In the genomic region with DNA sequence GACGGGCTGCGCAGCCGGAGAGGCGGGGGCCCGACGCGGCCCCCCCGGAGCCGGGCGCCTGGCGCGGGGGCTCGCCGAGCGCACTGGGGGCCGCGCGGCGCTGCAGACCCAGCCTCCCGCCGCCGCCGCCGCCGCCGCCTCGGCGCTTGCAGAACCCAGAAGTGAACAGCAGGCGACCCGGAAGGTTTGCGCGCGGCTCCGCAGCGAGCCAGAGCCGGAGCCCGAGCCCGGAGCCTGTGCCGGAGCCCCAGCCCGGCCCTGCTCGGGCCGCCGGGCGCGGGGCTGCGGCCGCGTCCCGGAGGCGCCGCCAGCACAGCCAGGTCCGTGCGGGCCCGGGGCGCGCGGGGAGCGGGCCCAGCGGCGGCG, we compare ENCODE assay signal across 8 cellular contexts. TPM values are rescaled to one million over a fixed set of nuclear protein-coding genes. Genes with fewer than 3 reads are reported as not detected.
A peak's percentile ranks its signal among the peaks of the same experiment; 100 is the strongest.
DNase-seq lines count a peak whose midpoint lies in the region; ATAC-seq and TF ChIP-seq lines count a peak whose summit lies in the region.

A gene with protein sequence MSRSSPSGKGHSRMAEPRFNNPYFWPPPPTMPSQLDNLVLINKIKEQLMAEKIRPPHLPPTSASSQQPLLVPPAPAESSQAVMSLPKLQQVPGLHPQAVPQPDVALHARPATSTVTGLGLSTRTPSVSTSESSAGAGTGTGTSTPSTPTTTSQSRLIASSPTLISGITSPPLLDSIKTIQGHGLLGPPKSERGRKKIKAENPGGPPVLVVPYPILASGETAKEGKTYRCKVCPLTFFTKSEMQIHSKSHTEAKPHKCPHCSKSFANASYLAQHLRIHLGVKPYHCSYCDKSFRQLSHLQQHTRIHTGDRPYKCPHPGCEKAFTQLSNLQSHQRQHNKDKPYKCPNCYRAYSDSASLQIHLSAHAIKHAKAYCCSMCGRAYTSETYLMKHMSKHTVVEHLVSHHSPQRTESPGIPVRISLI (plus strand): TSS at position 158 of the 366 bp plus-strand sequence. CDS start 14,083 bp downstream, outside the sequence.

- peak within 1 kb of the TSS; percentile 83 for H2AFZ ChIP-seq in OCI-LY3 (ENCODE audit: low read depth, low read length)

- H3K4me1 ChIP-seq in OCI-LY3 (ENCODE audit: low read length) = peaks cover 19% of the 10 kb centered on the region

- peaks cover 5% of the 10 kb centered on the region for H3K36me3 Mint-ChIP-seq in activated T-cell treated with anti-CD3 and anti-CD28 coated beads, Interleukin-2, amount 50 U/mL, for 24 hours (ENCODE audit: low read depth)

- peak within 1 kb of the TSS; percentile 96 for H3K4me3 Mint-ChIP-seq in activated T-cell treated with anti-CD3 and anti-CD28 coated beads, Interleukin-2, amount 50 U/mL, for 24 hours

- TF ChIP-seq CTCF in GM10248 (IDR thresholded peaks at IDR 0.05; ENCODE audit: control extremely low read depth, extremely low read depth, low read depth, missing control alignments) (no peak), OCI-LY3 (IDR thresholded peaks at IDR 0.05; ENCODE audit: low read depth, low read length) (no peak)

- H4K20me1 ChIP-seq in OCI-LY3 (ENCODE audit: insufficient read depth, low read length) = no peaks in the 10 kb centered on the region

- peak; percentile 71 for DNase-seq in GM10248 (ENCODE audit: extremely low spot score)
- DNase-seq in activated T-cell treated with anti-CD3 and anti-CD28 coated beads, Interleukin-2, amount 50 U/mL, for 24 hours = peak; percentile 81
- DNase-seq in erythroblast (lab: John Stamatoyannopoulos, UW) = peak; percentile 76 to 77
- DNase-seq in mucosa of gallbladder (ENCODE audit: low spot score) = peak; percentile 54
- DNase-seq in stimulated activated CD8-positive, alpha-beta memory T cell treated with anti-CD3 and anti-CD28 coated beads, Interleukin-2, amount 100 ng/mL, for 48 hours (ENCODE audit: low read depth in 2 of 2) = peak; percentile 43 to 52

- TF ChIP-seq POLR2A in erythroblast (IDR thresholded peaks at IDR 0.05; ENCODE audit: low read length) = no peak

- POLR2A ChIA-PET in GM10248 (lab: Yijun Ruan, JAX) = no interaction called here

- peak; percentile 51 for ATAC-seq in HG02870 (IDR thresholded peaks at IDR 0.05; ENCODE audit: unreplicated experiment)
- no peak for ATAC-seq in GM21723 (IDR thresholded peaks at IDR 0.05; ENCODE audit: unreplicated experiment)

- peak within 1 kb of the TSS; percentile 55 for H3K27ac ChIP-seq in OCI-LY3 (ENCODE audit: low read length)

- CTCF ChIA-PET in GM10248 (lab: Yijun Ruan, JAX) = no interaction called here

- H3K36me3 ChIP-seq in OCI-LY3 (replicated peaks; ENCODE audit: low read depth, low read length) = no peaks in the 10 kb centered on the region

- peak within 1 kb of the TSS; percentile 93 for H3K27ac Mint-ChIP-seq in activated T-cell treated with anti-CD3 and anti-CD28 coated beads, Interleukin-2, amount 50 U/mL, for 24 hours

- no peaks in the 10 kb centered on the region for H3K27me3 Mint-ChIP-seq in activated T-cell treated with anti-CD3 and anti-CD28 coated beads, Interleukin-2, amount 50 U/mL, for 24 hours

- H3K79me2 ChIP-seq in OCI-LY3 (ENCODE audit: low read length) = peaks cover 24% of the 10 kb centered on the region

- H3K27me3 ChIP-seq in OCI-LY3 (ENCODE audit: low read depth, low read length) = no peaks in the 10 kb centered on the region

- peak within 1 kb of the TSS; percentile 86 for H3K4me2 ChIP-seq in OCI-LY3 (ENCODE audit: low read length)

- no peaks in the 10 kb centered on the region for H3K9me3 Mint-ChIP-seq in activated T-cell treated with anti-CD3 and anti-CD28 coated beads, Interleukin-2, amount 50 U/mL, for 24 hours

- H3K4me1 Mint-ChIP-seq in activated T-cell treated with anti-CD3 and anti-CD28 coated beads, Interleukin-2, amount 50 U/mL, for 24 hours (ENCODE audit: low read depth) = peaks cover 38% of the 10 kb centered on the region

- peak within 1 kb of the TSS; percentile 82 for H3K9ac ChIP-seq in OCI-LY3 (ENCODE audit: low read length)

- H3K4me3 ChIP-seq in OCI-LY3 (ENCODE audit: low read length) = peak within 1 kb of the TSS; percentile 95

- H3K9me3 ChIP-seq in OCI-LY3 (ENCODE audit: insufficient read depth, low read length) = no peaks in the 10 kb centered on the region

RNA-seq across cellular contexts. Expression of the gene that starts here (rescaled TPM):
- total RNA-seq in mucosa of gallbladder = 39.9 TPM
